ENCODE assay signal across 14 cellular contexts in genomic region chr12:66915312-66915904, GRCh38.
A peak's percentile ranks its signal among the peaks of the same experiment; 100 is the strongest.
DNase-seq lines count a peak whose midpoint lies in the region; ATAC-seq and TF ChIP-seq lines count a peak whose summit lies in the region.
"Had no signal": no experiment of that assay in that cellular context is flagged by ENCODE, and none has a peak within 500 bp of the region (broad histone marks: within the 10 kb centered on the region; RNA-seq: fewer than 3 reads in every experiment).

No MANE protein-coding gene starts in this region.

- TF ChIP-seq CTCF in GM23338 (conservative IDR thresholded peaks at IDR 0.05; ENCODE audit: low read depth in 2 of 2) (no peak), endodermal cell (conservative IDR thresholded peaks at IDR 0.05) (no peak), nephron (IDR thresholded peaks at IDR 0.05; ENCODE audit: unreplicated experiment in 3 of 3) (no peak), brain microvascular endothelial cell (IDR thresholded peaks at IDR 0.05; ENCODE audit: low read depth, low read length, missing control alignments) (no peak)

- peaks cover 6% of the 10 kb centered on the region for H3K9me3 ChIP-seq in endodermal cell (ENCODE audit: control insufficient read depth, low read length)
- H3K9me3 ChIP-seq: left ventricle myocardium inferior had no signal

- H3K27ac Mint-ChIP-seq in GM23338: peak overlapping the region; percentile 10; the same call in 1 of the 2 replicates
- H3K27ac Mint-ChIP-seq in endodermal cell: no peak overlapping the region
- H3K27ac Mint-ChIP-seq in nephron: peak overlapping the region in 2 of 3 experiments; percentile 4 to 8
- H3K27ac Mint-ChIP-seq: activated CD4-positive, alpha-beta T cell treated with anti-CD3 and anti-CD28 coated beads, Interleukin-2, amount 10 ng/mL, durations not matched to agents 24 days and 14 days had no signal

- H3K27me3 ChIP-seq in GM23338 (ENCODE audit: insufficient read depth) (no peaks in the 10 kb centered on the region), endodermal cell (ENCODE audit: control insufficient read depth, insufficient read depth, low read length, poor library complexity, severe bottlenecking) (no peaks in the 10 kb centered on the region), brain microvascular endothelial cell (replicated peaks) (no peaks in the 10 kb centered on the region)

- H3K9ac ChIP-seq in endodermal cell (ENCODE audit: extremely low read depth, low read length, poor library complexity, severe bottlenecking): no peak overlapping the region

- H3K9me2 ChIP-seq in GM23338 (ENCODE audit: insufficient read depth): no peaks in the 10 kb centered on the region

- no peak overlapping the region for H2AFZ ChIP-seq in GM23338

- no peaks in the 10 kb centered on the region for H3F3A ChIP-seq in GM23338 (replicated peaks; ENCODE audit: low read depth)

- peak; percentile 72 for ATAC-seq in GM23338
- ATAC-seq in HG02970 (IDR thresholded peaks at IDR 0.05; ENCODE audit: low FRiP score, unreplicated experiment): no peak

- in situ Hi-C loops in brain microvascular endothelial cell (cut with HindIII; ENCODE audit: low pct_ligation_motif_present, low sequenced_read_pairs): no loop called here

- H3K9me3 Mint-ChIP-seq in GM23338 (no peaks in the 10 kb centered on the region), endodermal cell (no peaks in the 10 kb centered on the region), nephron (no peaks in the 10 kb centered on the region)
- H3K9me3 Mint-ChIP-seq: activated CD4-positive, alpha-beta T cell treated with anti-CD3 and anti-CD28 coated beads, Interleukin-2, amount 10 ng/mL, durations not matched to agents 24 days and 14 days had no signal

- no peak overlapping the region for H3K4me2 ChIP-seq in GM23338

- H3K36me3 Mint-ChIP-seq in GM23338 (ENCODE audit: low read depth) (no peaks in the 10 kb centered on the region), endodermal cell (ENCODE audit: low read depth) (no peaks in the 10 kb centered on the region), nephron (ENCODE audit: low read depth) (no peaks in the 10 kb centered on the region)

- H3K79me2 ChIP-seq in GM23338 (replicated peaks; ENCODE audit: insufficient read depth): no peaks in the 10 kb centered on the region

- H3K27ac ChIP-seq in GM23338 (ENCODE audit: low read depth) (no peak overlapping the region), endodermal cell (ENCODE audit: low read depth, low read length) (peak overlapping the region; percentile 99), brain microvascular endothelial cell (no peak overlapping the region)
- H3K27ac ChIP-seq: left ventricle myocardium inferior had no signal

- 0 out of 2 replicates have a peak, but pooled peaks cover 3% of the 10 kb centered on the region for H3K4me1 ChIP-seq in GM23338 (ENCODE audit: insufficient read depth)
- H3K4me1 ChIP-seq in endodermal cell (ENCODE audit: control insufficient read depth, insufficient read depth, low read length): no peaks in the 10 kb centered on the region
- H3K4me1 ChIP-seq: left ventricle myocardium inferior had no signal

- DNase-seq in GM23338 (ENCODE audit: low spot score) (no peak), NCI-H2171 (lab: John Stamatoyannopoulos, UW) (peak; percentile 17), endodermal cell (no peak), NCI-H1105 (lab: John Stamatoyannopoulos, UW) (no peak), brain microvascular endothelial cell (no peak)
- DNase-seq in NK-92 treated with Interleukin-12 subunit alpha and Interleukin-12 subunit beta, amount 100 ng/mL, for 24 hours (lab: John Stamatoyannopoulos, UW): no peak
- DNase-seq: activated CD4-positive, alpha-beta T cell treated with anti-CD3 and anti-CD28 coated beads, Interleukin-2, amount 10 ng/mL, durations not matched to agents 24 days and 14 days; activated CD8-positive, alpha-beta memory T cell treated with anti-CD3 and anti-CD28 coated beads, Interleukin-2, amount 50 U/mL, for 4 hours; activated naive CD4-positive, alpha-beta T cell; foreskin melanocyte; left ventricle myocardium inferior; NCI-H1092 treated with DMSO at 0.1 percent for 48 hours had no signal

- H3K36me3 ChIP-seq in GM23338 (ENCODE audit: insufficient read depth) (no peaks in the 10 kb centered on the region), endodermal cell (ENCODE audit: control insufficient read depth, insufficient read depth, low read length) (no peaks in the 10 kb centered on the region), brain microvascular endothelial cell (replicated peaks) (no peaks in the 10 kb centered on the region)
- H3K36me3 ChIP-seq: left ventricle myocardium inferior had no signal

- 53 to 76% methylated on average over 6 of the region's 6 CpGs for WGBS in endodermal cell (ENCODE audit: insufficient coverage in 1 of 2, insufficient read length in 1 of 2), 2 experiments

- no peak overlapping the region for H3K4me3 Mint-ChIP-seq in GM23338
- H3K4me3 Mint-ChIP-seq in endodermal cell: no peak overlapping the region
- no peak overlapping the region for H3K4me3 Mint-ChIP-seq in nephron
- H3K4me3 Mint-ChIP-seq: activated CD4-positive, alpha-beta T cell treated with anti-CD3 and anti-CD28 coated beads, Interleukin-2, amount 10 ng/mL, durations not matched to agents 24 days and 14 days had no signal

- H4K20me1 ChIP-seq in GM23338 (replicated peaks; ENCODE audit: insufficient read depth): no peaks in the 10 kb centered on the region

- no peaks in the 10 kb centered on the region for H3K27me3 Mint-ChIP-seq in GM23338 (ENCODE audit: insufficient read depth, low read depth, poor library complexity)
- no peaks in the 10 kb centered on the region for H3K27me3 Mint-ChIP-seq in endodermal cell (ENCODE audit: insufficient read depth)
- no peaks in the 10 kb centered on the region for H3K27me3 Mint-ChIP-seq in nephron (ENCODE audit: low read depth)
- H3K27me3 Mint-ChIP-seq: activated CD4-positive, alpha-beta T cell treated with anti-CD3 and anti-CD28 coated beads, Interleukin-2, amount 10 ng/mL, durations not matched to agents 24 days and 14 days had no signal

- H3K4me3 ChIP-seq in GM23338 (no peak overlapping the region), endodermal cell (ENCODE audit: low read length) (no peak overlapping the region), brain microvascular endothelial cell (ENCODE audit: low read depth, low read length) (no peak overlapping the region)
- H3K4me3 ChIP-seq: left ventricle myocardium inferior had no signal

- H3K4me1 Mint-ChIP-seq in GM23338 (peaks cover 13% of the 10 kb centered on the region), endodermal cell (peaks cover 7% of the 10 kb centered on the region), nephron (peaks cover 7% of the 10 kb centered on the region)

TF ChIP-seq in GM23338, 12 proteins besides CTCF, POLR2A, EP300 and RAD21:
- TF ChIP-seq JUNB (IDR thresholded peaks at IDR 0.05; ENCODE audit: unreplicated experiment): no peak
- no peak for TF ChIP-seq STAT1 (IDR thresholded peaks at IDR 0.05; ENCODE audit: unreplicated experiment)
- no peak for TF ChIP-seq CREB1 (CRISPR knock-in tag; IDR thresholded peaks at IDR 0.05; ENCODE audit: low read depth)
